1 cellular context compared by ENCODE assay signal in genomic region chr12:47753021-47754001, GRCh38.
TF ChIP-seq lines count a peak whose summit lies in the region.

No MANE protein-coding gene starts in this region.

TF ChIP-seq in GM12878, 131 proteins besides CTCF, POLR2A, EP300 and RAD21:
- TF ChIP-seq EZH2 (IDR thresholded peaks at IDR 0.05; ENCODE audit: borderline replicate concordance, control insufficient read depth, low read depth, low read length) (no peak), CBX3 (IDR thresholded peaks at IDR 0.05; ENCODE audit: borderline replicate concordance, low read depth) (no peak), TCF3 (IDR thresholded peaks at IDR 0.05; ENCODE audit: borderline replicate concordance, insufficient read depth, low read depth, low read length) (no peak), SIX5 (IDR thresholded peaks at IDR 0.05; ENCODE audit: low read depth, low read length, severe bottlenecking) (no peak), RB1 (IDR thresholded peaks at IDR 0.05; ENCODE audit: borderline replicate concordance) (no peak), MXI1 (IDR thresholded peaks at IDR 0.05; ENCODE audit: low read depth, low read length) (no peak), JUNB (IDR thresholded peaks at IDR 0.05) (no peak), CEBPZ (IDR thresholded peaks at IDR 0.05; ENCODE audit: low read depth, low read length) (no peak), BHLHE40 (IDR thresholded peaks at IDR 0.05; ENCODE audit: borderline replicate concordance in 1 of 2, low read depth in 2 of 2, low read length in 1 of 2) (peak in 1 of 2 experiments; percentile 38; a peak in 1 of 4 replicates), BCL3 (IDR thresholded peaks at IDR 0.05; ENCODE audit: borderline replicate concordance, insufficient read depth, low read depth, low read length, poor library complexity, severe bottlenecking) (no peak), ASH2L (IDR thresholded peaks at IDR 0.05; ENCODE audit: borderline replicate concordance, low read depth) (no peak)
- TF ChIP-seq, protein P1, sequence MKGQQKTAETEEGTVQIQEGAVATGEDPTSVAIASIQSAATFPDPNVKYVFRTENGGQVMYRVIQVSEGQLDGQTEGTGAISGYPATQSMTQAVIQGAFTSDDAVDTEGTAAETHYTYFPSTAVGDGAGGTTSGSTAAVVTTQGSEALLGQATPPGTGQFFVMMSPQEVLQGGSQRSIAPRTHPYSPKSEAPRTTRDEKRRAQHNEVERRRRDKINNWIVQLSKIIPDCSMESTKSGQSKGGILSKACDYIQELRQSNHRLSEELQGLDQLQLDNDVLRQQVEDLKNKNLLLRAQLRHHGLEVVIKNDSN (IDR thresholded peaks at IDR 0.05; ENCODE audit: borderline replicate concordance, extremely low read length, insufficient read depth, low read depth, low read length): peak; percentile 69
- TF ChIP-seq, protein P2, sequence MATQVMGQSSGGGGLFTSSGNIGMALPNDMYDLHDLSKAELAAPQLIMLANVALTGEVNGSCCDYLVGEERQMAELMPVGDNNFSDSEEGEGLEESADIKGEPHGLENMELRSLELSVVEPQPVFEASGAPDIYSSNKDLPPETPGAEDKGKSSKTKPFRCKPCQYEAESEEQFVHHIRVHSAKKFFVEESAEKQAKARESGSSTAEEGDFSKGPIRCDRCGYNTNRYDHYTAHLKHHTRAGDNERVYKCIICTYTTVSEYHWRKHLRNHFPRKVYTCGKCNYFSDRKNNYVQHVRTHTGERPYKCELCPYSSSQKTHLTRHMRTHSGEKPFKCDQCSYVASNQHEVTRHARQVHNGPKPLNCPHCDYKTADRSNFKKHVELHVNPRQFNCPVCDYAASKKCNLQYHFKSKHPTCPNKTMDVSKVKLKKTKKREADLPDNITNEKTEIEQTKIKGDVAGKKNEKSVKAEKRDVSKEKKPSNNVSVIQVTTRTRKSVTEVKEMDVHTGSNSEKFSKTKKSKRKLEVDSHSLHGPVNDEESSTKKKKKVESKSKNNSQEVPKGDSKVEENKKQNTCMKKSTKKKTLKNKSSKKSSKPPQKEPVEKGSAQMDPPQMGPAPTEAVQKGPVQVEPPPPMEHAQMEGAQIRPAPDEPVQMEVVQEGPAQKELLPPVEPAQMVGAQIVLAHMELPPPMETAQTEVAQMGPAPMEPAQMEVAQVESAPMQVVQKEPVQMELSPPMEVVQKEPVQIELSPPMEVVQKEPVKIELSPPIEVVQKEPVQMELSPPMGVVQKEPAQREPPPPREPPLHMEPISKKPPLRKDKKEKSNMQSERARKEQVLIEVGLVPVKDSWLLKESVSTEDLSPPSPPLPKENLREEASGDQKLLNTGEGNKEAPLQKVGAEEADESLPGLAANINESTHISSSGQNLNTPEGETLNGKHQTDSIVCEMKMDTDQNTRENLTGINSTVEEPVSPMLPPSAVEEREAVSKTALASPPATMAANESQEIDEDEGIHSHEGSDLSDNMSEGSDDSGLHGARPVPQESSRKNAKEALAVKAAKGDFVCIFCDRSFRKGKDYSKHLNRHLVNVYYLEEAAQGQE (IDR thresholded peaks at IDR 0.05; ENCODE audit: low read depth, low read length): no peak
